ENCODE assay signal across 1 cellular context in the genomic region with DNA sequence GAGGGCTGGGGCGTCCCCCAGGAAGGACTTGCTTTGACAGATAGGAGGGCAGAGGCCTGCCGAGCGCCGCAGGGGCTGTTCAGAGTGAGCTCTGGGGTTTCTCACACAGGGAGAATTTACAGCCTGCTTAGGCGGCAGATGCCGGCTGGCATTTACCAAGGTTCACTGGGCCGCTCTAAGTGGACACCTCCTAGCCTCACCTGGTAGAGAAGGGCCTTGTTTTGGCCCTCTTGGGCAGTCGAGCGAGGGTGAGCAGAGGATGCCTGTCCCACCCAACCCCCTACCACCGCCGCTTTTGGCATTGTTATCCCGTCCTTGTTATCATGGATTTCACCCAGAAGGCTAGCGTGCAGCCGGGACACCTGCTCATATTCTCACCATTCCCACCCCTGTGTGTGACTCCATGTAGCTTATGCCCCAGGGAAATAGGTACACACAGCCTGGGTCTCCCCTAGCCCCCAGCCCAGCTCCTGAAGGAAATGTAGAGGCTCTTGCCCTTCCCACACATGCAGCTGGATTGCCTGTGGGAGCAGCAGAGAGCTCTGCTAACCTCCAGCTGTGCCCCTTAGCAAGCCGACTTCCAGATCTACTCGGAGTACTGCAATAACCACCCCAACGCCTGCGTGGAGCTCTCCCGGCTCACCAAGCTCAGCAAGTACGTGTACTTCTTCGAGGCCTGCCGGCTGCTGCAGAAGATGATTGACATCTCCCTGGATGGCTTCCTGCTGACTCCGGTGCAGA.
TF ChIP-seq lines count a peak whose summit lies in the region.

No MANE protein-coding gene starts in this region.

TF ChIP-seq in H1, 55 proteins besides CTCF, POLR2A, EP300 and RAD21:
- TF ChIP-seq SIRT6 (IDR thresholded peaks at IDR 0.05; ENCODE audit: low read length) (no peak), TAF7 (optimal IDR thresholded peaks at IDR 0.05; ENCODE audit: borderline replicate concordance, low read depth, low read length) (no peak), CEBPB (IDR thresholded peaks at IDR 0.05; ENCODE audit: low read depth, low read length) (no peak), HDAC6 (IDR thresholded peaks at IDR 0.05; ENCODE audit: low read depth, low read length) (no peak), RNF2 (IDR thresholded peaks at IDR 0.05; ENCODE audit: borderline replicate concordance, low read depth, low read length, missing control alignments, poor library complexity, severe bottlenecking) (no peak), NANOG (IDR thresholded peaks at IDR 0.05; ENCODE audit: insufficient read depth, low read depth, low read length, poor library complexity, severe bottlenecking) (no peak), CBX5 (IDR thresholded peaks at IDR 0.05; ENCODE audit: low read depth, low read length) (no peak), ATF2 (IDR thresholded peaks at IDR 0.05; ENCODE audit: low read length) (no peak)
